In the genomic region with DNA sequence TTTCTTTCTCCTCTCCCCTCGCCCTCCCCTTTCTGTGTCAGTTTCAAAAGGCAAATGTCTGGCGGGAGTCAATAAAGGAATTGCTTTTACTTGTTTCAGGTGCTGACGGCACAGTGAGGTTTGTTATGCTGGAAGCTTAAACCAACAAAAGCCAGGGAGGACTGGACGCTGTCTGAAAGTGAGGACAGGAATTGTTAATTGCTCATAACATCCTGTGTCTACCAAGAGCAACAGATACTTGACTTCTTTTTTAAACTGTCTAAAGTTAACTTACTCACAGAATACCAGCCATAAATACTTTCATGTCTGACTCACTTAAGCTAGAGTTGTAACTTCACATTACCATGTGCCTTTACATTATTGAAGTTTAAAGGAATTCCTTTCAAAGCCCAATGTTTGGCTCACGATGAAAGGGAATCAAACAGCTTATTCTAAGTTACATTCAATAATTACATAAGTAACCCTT, we compare ENCODE assay signal across 17 cellular contexts.
DNase-seq lines count a peak whose midpoint lies in the region; ATAC-seq, FAIRE-seq and TF ChIP-seq lines count a peak whose summit lies in the region.
"Had no signal": no experiment of that assay in that cellular context is flagged by ENCODE, and none has a peak within 500 bp of the region (broad histone marks: within the 10 kb centered on the region; RNA-seq: fewer than 3 reads in every experiment).

No MANE protein-coding gene starts in this region.

- H3K79me2 ChIP-seq in mammary epithelial cell (ENCODE audit: insufficient read depth, low read length) (no peaks in the 10 kb centered on the region), HepG2 (ENCODE audit: insufficient read depth, low read length) (no peaks in the 10 kb centered on the region)

- H3K4me2 ChIP-seq in mammary epithelial cell (ENCODE audit: insufficient read depth, low read depth, low read length) (no peak overlapping the region), HepG2 (ENCODE audit: low read depth, low read length) (no peak overlapping the region)

- H3K36me3 ChIP-seq in MG63, result no peaks in the 10 kb centered on the region
- H3K36me3 ChIP-seq in mammary epithelial cell (ENCODE audit: insufficient read depth, low read length), result no peaks in the 10 kb centered on the region
- no peaks in the 10 kb centered on the region for H3K36me3 ChIP-seq in HepG2 (replicated peaks in 1 of 2; ENCODE audit: control insufficient read depth in 1 of 2, insufficient read depth in 2 of 2, low read length in 2 of 2)
- no peaks in the 10 kb centered on the region for H3K36me3 ChIP-seq in suprapubic skin
- H3K36me3 ChIP-seq: adrenal gland had no signal

- DNase-seq in COLO829 (ENCODE audit: low spot score), result peak; percentile 5
- peak; percentile 32 for DNase-seq in MG63
- peak; percentile 29 for DNase-seq in mammary epithelial cell
- peak; percentile 15 for DNase-seq in HepG2 (ENCODE audit: low spot score)
- DNase-seq in SKM-1 treated with dmso at 0.1 percent for 144 hours (lab: John Stamatoyannopoulos, UW; ENCODE audit: unreplicated experiment), result no peak
- DNase-seq in NCI-H774 (lab: John Stamatoyannopoulos, UW), result no peak
- no peak for DNase-seq in DMS153 treated with DMSO at 0.1 percent for 48 hours (lab: John Stamatoyannopoulos, UW; ENCODE audit: unreplicated experiment)
- DNase-seq in suprapubic skin (ENCODE audit: low spot score in 2 of 2), result no peak
- DNase-seq: activated CD4-positive, alpha-beta T cell treated with anti-CD3 and anti-CD28 coated beads, Interleukin-2, amount 10 ng/mL, durations not matched to agents 7 days and 5 days; activated T-cell treated with anti-CD3 and anti-CD28 coated beads, Interleukin-2, amount 50 U/mL, for 4 hours; adrenal gland; GM23248; NCI-H1694 had no signal

- TF ChIP-seq CTCF in mammary epithelial cell (conservative IDR thresholded peaks at IDR 0.05 in 1 of 2, IDR thresholded peaks at IDR 0.05 in 1 of 2; ENCODE audit: extremely low read depth in 1 of 2, insufficient read depth in 1 of 2, low read depth in 1 of 2, low read length in 2 of 2), result no peak
- no peak for TF ChIP-seq CTCF in HepG2 (CRISPR knock-in tag; IDR thresholded peaks at IDR 0.05)
- no peak for TF ChIP-seq CTCF in suprapubic skin (IDR thresholded peaks at IDR 0.05)

- dilution Hi-C loops in mammary epithelial cell (cut with HindIII; ENCODE audit: low sequenced_read_pairs), result no loop called here

- H4K20me1 ChIP-seq in mammary epithelial cell (ENCODE audit: insufficient read depth, low read length) (no peaks in the 10 kb centered on the region), HepG2 (ENCODE audit: insufficient read depth, low read length) (no peaks in the 10 kb centered on the region)

- 3% methylated on average over 5 of the region's 5 CpGs for WGBS in mammary epithelial cell (ENCODE audit: low coverage, missing lambda C conversion rate)
- 2% methylated on average over 5 of the region's 5 CpGs for WGBS in HepG2 (ENCODE audit: low lambda C conversion rate)
- WGBS in suprapubic skin, result 6% methylated on average over 5 of the region's 5 CpGs

- H2AFZ ChIP-seq in mammary epithelial cell (ENCODE audit: low read depth, low read length) (no peak overlapping the region), HepG2 (ENCODE audit: low read length) (no peak overlapping the region)
- H2AFZ ChIP-seq: GM23248 had no signal

- CTCF ChIA-PET in mammary epithelial cell (lab: Charles Lee; ENCODE audit: low non-redundant PET), result no interaction called here
- CTCF ChIA-PET in HepG2 (lab: Yijun Ruan, JAX; ENCODE audit: low intra/inter-chr PET ratio, low total read pairs), result no interaction called here

- TF ChIP-seq POLR2A in HepG2 (IDR thresholded peaks at IDR 0.05; ENCODE audit: insufficient read depth in 1 of 2, low read depth in 2 of 2, low read length in 2 of 2), result no peak
- no peak for TF ChIP-seq POLR2A in suprapubic skin (IDR thresholded peaks at IDR 0.05)

- no peak for FAIRE-seq in HepG2 (lab: Jason Lieb, UNC)
- FAIRE-seq: D721Med, GM18507 had no signal

- H3K27ac ChIP-seq in mammary epithelial cell (ENCODE audit: insufficient read depth, low read depth, low read length) (no peak overlapping the region), HepG2 (ENCODE audit: extremely low read length, insufficient read depth, low read length) (no peak overlapping the region), suprapubic skin (no peak overlapping the region)
- H3K27ac ChIP-seq: adrenal gland, GM23248, skin epidermis had no signal

- no peak for ATAC-seq in HepG2
- ATAC-seq: activated T-cell treated with anti-CD3 and anti-CD28 coated beads, Interleukin-2, amount 50 U/mL, for 4 hours; Right ventricle myocardium inferior had no signal

- TF ChIP-seq EP300 in HepG2 (IDR thresholded peaks at IDR 0.05; ENCODE audit: low read depth in 2 of 2, low read length in 2 of 2) (no peak), HepG2 (CRISPR knock-in tag; IDR thresholded peaks at IDR 0.05; ENCODE audit: borderline replicate concordance) (no peak), suprapubic skin (IDR thresholded peaks at IDR 0.05) (no peak)

- intact Hi-C loops in mammary epithelial cell (cut with micrococcal nuclease), result no loop called here
- intact Hi-C loops in HepG2 (cut with micrococcal nuclease; ENCODE audit: unreplicated experiment), result no loop called here

- no peak overlapping the region for H3K9ac ChIP-seq in mammary epithelial cell (ENCODE audit: insufficient read depth, low read length)
- H3K9ac ChIP-seq in HepG2 (ENCODE audit: insufficient read depth, low read depth, low read length), result no peak overlapping the region
- H3K9ac ChIP-seq: GM23248 had no signal

- POLR2A ChIA-PET in HepG2 (lab: Yijun Ruan, JAX), result no interaction called here

- no peaks in the 10 kb centered on the region for H3K27me3 ChIP-seq in MG63
- no peaks in the 10 kb centered on the region for H3K27me3 ChIP-seq in mammary epithelial cell (ENCODE audit: insufficient read depth, low read length)
- peaks cover 2 to 38% of the 10 kb centered on the region in 2 experiments; a peak in 4 of 5 replicates for H3K27me3 ChIP-seq in HepG2 (ENCODE audit: control insufficient read depth in 1 of 2, insufficient read depth in 2 of 2, low read length in 2 of 2)
- peaks cover 4% of the 10 kb centered on the region for H3K27me3 ChIP-seq in suprapubic skin
- H3K27me3 ChIP-seq: adrenal gland had no signal

- in situ Hi-C loops in mammary epithelial cell (cut with MboI; ENCODE audit: low sequenced_read_pairs in 2 of 2) (no loop called here), HepG2 (cut with HindIII; ENCODE audit: extremely low pct_ligation_motif_present, low pct_unique_long_range_greater_than_20kb) (no loop called here)

- H3K4me3 ChIP-seq in MG63 (no peak overlapping the region), mammary epithelial cell (replicated peaks in 1 of 3; ENCODE audit: insufficient read depth in 1 of 3, low read depth in 2 of 3, low read length in 3 of 3) (no peak overlapping the region), HepG2 (replicated peaks in 1 of 3; ENCODE audit: insufficient read depth in 1 of 3, low read depth in 2 of 3, low read length in 3 of 3) (no peak overlapping the region), suprapubic skin (no peak overlapping the region)
- H3K4me3 ChIP-seq: adrenal gland, GM23248, skin epidermis had no signal

- TF ChIP-seq RAD21 in HepG2 (CRISPR knock-in tag; IDR thresholded peaks at IDR 0.05), result no peak

- no peaks in the 10 kb centered on the region for H3K4me1 ChIP-seq in mammary epithelial cell (ENCODE audit: insufficient read depth, low read length)
- no peaks in the 10 kb centered on the region for H3K4me1 ChIP-seq in HepG2 (ENCODE audit: insufficient read depth, low read length)
- no peaks in the 10 kb centered on the region for H3K4me1 ChIP-seq in suprapubic skin
- H3K4me1 ChIP-seq: adrenal gland had no signal

- BruUV-seq in mammary epithelial cell (replicated peaks; lab: Mats Ljungman, UMichigan) (no TSS peak), HepG2 (replicated peaks; lab: Mats Ljungman, UMichigan) (no TSS peak)

- H3K9me3 ChIP-seq in MG63 (no peaks in the 10 kb centered on the region), mammary epithelial cell (replicated peaks; ENCODE audit: insufficient read depth, low read length) (peaks cover 18% of the 10 kb centered on the region), HepG2 (ENCODE audit: low read length) (no peaks in the 10 kb centered on the region), suprapubic skin (no peaks in the 10 kb centered on the region)
- H3K9me3 ChIP-seq: adrenal gland had no signal

TF ChIP-seq in HepG2, 621 proteins besides CTCF, POLR2A, EP300 and RAD21 (continues in another document):
- TF ChIP-seq, protein P1, sequence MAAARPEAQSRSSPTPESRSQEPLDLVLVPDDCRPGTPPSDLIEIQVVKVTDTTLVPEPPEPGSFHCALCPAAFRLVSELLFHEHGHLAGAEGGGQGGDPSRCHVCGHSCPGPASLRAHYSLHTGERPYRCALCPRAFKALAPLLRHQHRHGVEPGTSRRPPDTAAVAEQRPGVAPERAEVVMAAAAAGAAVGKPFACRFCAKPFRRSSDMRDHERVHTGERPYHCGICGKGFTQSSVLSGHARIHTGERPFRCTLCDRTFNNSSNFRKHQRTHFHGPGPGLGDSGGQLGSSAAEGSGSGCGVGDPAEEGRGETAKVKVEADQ (CRISPR knock-in tag; IDR thresholded peaks at IDR 0.05; ENCODE audit: borderline replicate concordance), result no peak
- TF ChIP-seq ZBTB7A (CRISPR knock-in tag; IDR thresholded peaks at IDR 0.05), result no peak
- TF ChIP-seq ZNF121 (CRISPR knock-in tag; IDR thresholded peaks at IDR 0.05), result no peak
- TF ChIP-seq CENPX (CRISPR knock-in tag; IDR thresholded peaks at IDR 0.05), result no peak
- no peak for TF ChIP-seq NR1H2 (CRISPR knock-in tag; IDR thresholded peaks at IDR 0.05; ENCODE audit: borderline replicate concordance, low read depth)
- no peak for TF ChIP-seq MXD3 (CRISPR knock-in tag; IDR thresholded peaks at IDR 0.05)
- no peak for TF ChIP-seq TFDP2 (CRISPR knock-in tag; IDR thresholded peaks at IDR 0.05)
- TF ChIP-seq DR1 (CRISPR knock-in tag; IDR thresholded peaks at IDR 0.05), result no peak
- TF ChIP-seq ZNF777 (CRISPR knock-in tag; IDR thresholded peaks at IDR 0.05), result no peak
- no peak for TF ChIP-seq SPEN (CRISPR knock-in tag; IDR thresholded peaks at IDR 0.05; ENCODE audit: low read depth)
- no peak for TF ChIP-seq DNMT3B (CRISPR knock-in tag; conservative IDR thresholded peaks at IDR 0.05)

Comparison
In these comparisons a context has a peak if more than half of its experiments do, and no peak if none do; other contexts are left out.
1. DNase-seq: peak in COLO829 (single experiment), MG63 (single experiment), mammary epithelial cell (single experiment) and HepG2 (single experiment); none in SKM-1 treated with dmso at 0.1 percent for 144 hours (single experiment), NCI-H774 (single experiment), DMS153 treated with DMSO at 0.1 percent for 48 hours (single experiment) and suprapubic skin (0 of 2).